8 cellular contexts compared by ENCODE assay signal in the genomic region with DNA sequence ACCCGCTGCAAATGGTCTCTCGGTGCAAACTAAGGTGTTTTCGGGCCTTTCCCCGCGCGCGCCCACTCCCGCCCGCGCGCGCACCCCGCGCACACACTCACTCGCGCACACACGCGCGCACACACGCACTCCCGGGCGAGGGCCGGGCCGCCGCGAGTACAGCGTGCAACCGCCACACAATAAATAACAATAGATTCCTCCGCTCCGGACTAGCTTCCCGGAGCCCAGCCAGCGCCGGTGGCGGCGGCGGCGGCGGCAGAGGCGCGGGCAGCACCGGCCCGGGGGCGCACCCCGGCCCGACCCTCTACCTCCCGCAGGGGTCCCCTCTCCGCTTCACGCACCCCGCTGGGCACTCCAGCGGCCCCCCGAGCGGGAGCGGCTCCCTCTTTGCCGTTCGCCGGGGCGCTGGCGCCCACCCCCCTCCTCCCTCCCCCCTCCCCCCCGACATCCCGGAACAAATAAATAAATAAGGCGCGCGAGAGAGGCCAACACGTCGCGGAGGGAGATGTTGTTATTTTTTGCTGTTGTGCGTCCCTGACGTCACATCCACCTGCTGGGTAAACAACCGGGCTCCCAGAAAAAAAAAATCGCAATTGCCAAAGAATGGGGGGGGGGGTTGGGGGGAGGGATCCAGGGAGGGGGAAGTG. TPM values are rescaled to one million over a fixed set of nuclear protein-coding genes. Genes with fewer than 3 reads are reported as not detected.
DNase-seq lines count a peak whose midpoint lies in the region; ATAC-seq and TF ChIP-seq lines count a peak whose summit lies in the region.

FOXP1 (minus strand) TSS at position 160 of the 647 bp plus-strand sequence. CDS start 385,347 bp downstream, outside the sequence.

- ATAC-seq in naive thymus-derived CD4-positive, alpha-beta T cell = peak; percentile 77
- no peak for ATAC-seq in GM21447 (IDR thresholded peaks at IDR 0.05; ENCODE audit: unreplicated experiment)

- H3K36me3 ChIP-seq in HUES48 (ENCODE audit: control insufficient read depth, insufficient read depth, low read length) = no peaks in the 10 kb centered on the region
- H3K36me3 ChIP-seq in naive thymus-derived CD4-positive, alpha-beta T cell (ENCODE audit: control insufficient read depth in 2 of 3, insufficient read depth in 3 of 3, low read length in 3 of 3) = peaks cover 0 to 9% (median 0%) of the 10 kb centered on the region in 3 experiments

- peaks cover 0 to 38% (median 0%) of the 10 kb centered on the region in 5 donors for H3K27me3 Mint-ChIP-seq in naive thymus-derived CD4-positive, alpha-beta T cell

- intact Hi-C loops in naive thymus-derived CD4-positive, alpha-beta T cell (cut with micrococcal nuclease) = loop anchor here (1.0 to 10.0 kb wide), 18 partner anchors 71 to 1489 kb away; partner anchors contain the start of genes RYBP (in 2 of the 2) and PPP4R2 (in 1 of the 2)

- peaks cover 0 to 3% (median 0%) of the 10 kb centered on the region in 11 donors for H3K9me3 Mint-ChIP-seq in naive thymus-derived CD4-positive, alpha-beta T cell

- H3K27me3 ChIP-seq in HUES48 (ENCODE audit: control insufficient read depth, insufficient read depth, low read length) = peaks cover 25% of the 10 kb centered on the region
- H3K27me3 ChIP-seq in naive thymus-derived CD4-positive, alpha-beta T cell (ENCODE audit: control insufficient read depth in 2 of 2, insufficient read depth in 2 of 2, low read length in 2 of 2) = no peaks in the 10 kb centered on the region

- peak within 1 kb of the TSS; percentile 94 to 99 (median 98) for H3K27ac Mint-ChIP-seq in naive thymus-derived CD4-positive, alpha-beta T cell

- peak within 1 kb of the TSS; percentile 91 for H3K27ac ChIP-seq in HUES48 (ENCODE audit: low read depth, low read length)
- H3K27ac ChIP-seq in naive thymus-derived CD4-positive, alpha-beta T cell (ENCODE audit: low read depth, low read length) = peak within 1 kb of the TSS; percentile 85

- H3K4me3 Mint-ChIP-seq in naive thymus-derived CD4-positive, alpha-beta T cell = peak within 1 kb of the TSS; percentile 94 to 99 (median 98)

- no peaks in the 10 kb centered on the region for H3K36me3 Mint-ChIP-seq in naive thymus-derived CD4-positive, alpha-beta T cell

- H3K9me3 ChIP-seq in HUES48 (ENCODE audit: control insufficient read depth, insufficient read depth, low read length) = no peaks in the 10 kb centered on the region
- no peaks in the 10 kb centered on the region for H3K9me3 ChIP-seq in naive thymus-derived CD4-positive, alpha-beta T cell (ENCODE audit: control insufficient read depth in 2 of 3, low read length in 3 of 3)

- TF ChIP-seq CTCF in GM12864 (IDR thresholded peaks at IDR 0.05; ENCODE audit: low read depth, low read length, missing control alignments) (no peak), fibroblast of pulmonary artery (IDR thresholded peaks at IDR 0.05; ENCODE audit: low read length, missing control alignments) (no peak)

- H3K4me1 ChIP-seq in HUES48 (ENCODE audit: control insufficient read depth, insufficient read depth, low read length) = peaks cover 22% of the 10 kb centered on the region
- peaks cover 7 to 16% of the 10 kb centered on the region in 2 donors for H3K4me1 ChIP-seq in naive thymus-derived CD4-positive, alpha-beta T cell (ENCODE audit: control insufficient read depth in 2 of 2, insufficient read depth in 2 of 2, low read length in 2 of 2)

- CTCF ChIA-PET in naive thymus-derived CD4-positive, alpha-beta T cell (lab: Charles Lee) = interaction anchor here (4.6 kb wide), 1 partner anchor 1034 kb away, joined by 46 read pairs; no protein-coding TSS in a partner anchor

- POLR2A ChIA-PET in naive thymus-derived CD4-positive, alpha-beta T cell (lab: Charles Lee) = interaction anchor here (1.0 to 2.2 kb wide), 6 partner anchors 10 to 523 kb away, joined by 3 to 6 read pairs (median 4); no protein-coding TSS in a partner anchor

- H3K4me1 Mint-ChIP-seq in naive thymus-derived CD4-positive, alpha-beta T cell = peaks cover 12 to 44% (median 33%) of the 10 kb centered on the region in 7 donors

- H3K4me3 ChIP-seq in GM12864 (ENCODE audit: low read depth, low read length) (peak within 1 kb of the TSS; percentile 60), HUES48 (ENCODE audit: low read depth, low read length) (peak within 1 kb of the TSS; percentile 79), fibroblast of pulmonary artery (replicated peaks; ENCODE audit: low read depth, low read length) (peak within 1 kb of the TSS; percentile 72)
- peak within 1 kb of the TSS; percentile 76 for H3K4me3 ChIP-seq in naive thymus-derived CD4-positive, alpha-beta T cell (ENCODE audit: low read length)

- peak within 1 kb of the TSS; percentile 71 for H3K9ac ChIP-seq in HUES48 (ENCODE audit: low read depth, low read length)

- DNase-seq in GM12864 (ENCODE audit: low read depth) (peak; percentile 12), RPMI7951 (ENCODE audit: low read depth) (peak; percentile 78), fibroblast of pulmonary artery (ENCODE audit: low read depth) (peak; percentile 76)
- DNase-seq in activated effector memory CD4-positive, alpha-beta T cell treated with anti-CD3 and anti-CD28 coated beads, Interleukin-2, amount 50 U/mL, for 16 hours = peak; percentile 88
- peak; percentile 62 to 80 (median 72) for DNase-seq in naive thymus-derived CD4-positive, alpha-beta T cell
- peak; percentile 56 for DNase-seq in stimulated activated naive CD4-positive, alpha-beta T cell treated with Interleukin-2 at 50 U/mL for 16 hours (lab: John Stamatoyannopoulos, UW)

RNA-seq across cellular contexts. Expression of gene FOXP1, which starts in this region (rescaled TPM):
- 28.1 and 35.9 TPM in 2 replicates for total RNA-seq in RPMI7951 (2014; rRNA removed; shearing (Covaris generic))
- total RNA-seq in naive thymus-derived CD4-positive, alpha-beta T cell = 100 to 1,000 TPM; 104 to 537 (median 456) TPM
- polyA plus RNA-seq in naive thymus-derived CD4-positive, alpha-beta T cell = 100 to 1,000 TPM; 408 to 431 TPM

Comparison
In these comparisons a context has a peak if more than half of its experiments do, and no peak if none do; other contexts are left out.
1. DNase-seq: peak in every context shown above with its lines; median percentile 88 in activated effector memory CD4-positive, alpha-beta T cell treated with anti-CD3 and anti-CD28 coated beads, Interleukin-2, amount 50 U/mL, for 16 hours; 78 in RPMI7951; 76 in fibroblast of pulmonary artery; 72 in naive thymus-derived CD4-positive, alpha-beta T cell; 56 in stimulated activated naive CD4-positive, alpha-beta T cell treated with Interleukin-2 at 50 U/mL for 16 hours; 12 in GM12864.